ENCODE assay signal across 8 cellular contexts in the genomic region with DNA sequence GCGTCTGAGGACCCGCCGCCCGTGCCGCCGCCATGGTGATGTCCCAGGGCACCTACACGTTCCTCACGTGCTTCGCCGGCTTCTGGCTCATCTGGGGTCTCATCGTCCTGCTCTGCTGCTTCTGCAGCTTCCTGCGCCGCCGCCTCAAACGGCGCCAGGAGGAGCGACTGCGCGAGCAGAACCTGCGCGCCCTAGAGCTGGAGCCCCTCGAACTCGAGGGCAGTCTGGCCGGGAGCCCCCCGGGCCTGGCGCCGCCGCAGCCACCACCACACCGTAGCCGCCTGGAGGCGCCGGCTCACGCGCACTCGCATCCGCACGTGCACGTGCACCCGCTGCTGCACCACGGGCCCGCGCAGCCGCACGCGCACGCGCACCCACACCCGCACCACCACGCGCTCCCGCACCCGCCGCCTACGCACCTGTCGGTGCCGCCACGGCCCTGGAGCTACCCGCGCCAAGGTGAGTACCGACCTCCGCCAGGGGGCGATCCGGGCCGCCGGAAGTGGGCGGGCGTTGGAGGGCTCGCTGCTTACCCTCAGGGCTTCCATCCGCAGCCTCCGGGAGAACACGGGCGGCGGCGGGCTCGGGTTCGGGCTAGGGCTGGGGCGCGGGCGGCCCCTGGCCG. TPM values are rescaled to one million over a fixed set of nuclear protein-coding genes. Genes with fewer than 3 reads are reported as not detected.
DNase-seq lines count a peak whose midpoint lies in the region; ATAC-seq and TF ChIP-seq lines count a peak whose summit lies in the region.

No MANE protein-coding gene starts in this region.

- H3K4me1 ChIP-seq in DOHH2 (ENCODE audit: control insufficient read depth, low read length) (peaks cover 29% of the 10 kb centered on the region), gastroesophageal sphincter (peaks cover 0 to 50% (median 10%) of the 10 kb centered on the region in 3 donors), tibial artery (peaks cover 0 to 45% (median 31%) of the 10 kb centered on the region in 4 donors)

- no peaks in the 10 kb centered on the region for H3K9me3 ChIP-seq in DOHH2 (ENCODE audit: control insufficient read depth, insufficient read depth, low read length)
- H3K9me3 ChIP-seq in gastroesophageal sphincter, result no peaks in the 10 kb centered on the region
- H3K9me3 ChIP-seq in tibial artery, result no peaks in the 10 kb centered on the region

- intact Hi-C loops in tibial artery (cut with DNase I; ENCODE audit: low total_unique reads), result loop anchor here (2.0 kb wide), 2 partner anchors 44 to 50 kb away; no protein-coding TSS in a partner anchor

- peak overlapping the region; percentile 64 for H3K4me3 Mint-ChIP-seq in osteocyte (ENCODE audit: unreplicated experiment)

- peaks cover 10% of the 10 kb centered on the region; the same call in 1 of the 2 replicates for H4K20me1 ChIP-seq in DOHH2 (ENCODE audit: control insufficient read depth, insufficient read depth, low read depth, low read length)

- H3K27ac Mint-ChIP-seq in osteocyte (ENCODE audit: unreplicated experiment), result no peak overlapping the region

- no peaks in the 10 kb centered on the region for H3K9me3 Mint-ChIP-seq in osteocyte (ENCODE audit: unreplicated experiment)

- TF ChIP-seq CTCF in DOHH2 (IDR thresholded peaks at IDR 0.05; ENCODE audit: low read depth, low read length, poor library complexity, severe bottlenecking) (peak; percentile 78), RWPE1 (conservative IDR thresholded peaks at IDR 0.05; ENCODE audit: low read depth) (peak; percentile 78), gastroesophageal sphincter (IDR thresholded peaks at IDR 0.05) (peak; percentile 51 to 84 (median 84)), osteocyte (IDR thresholded peaks at IDR 0.05) (peak; percentile 75), tibial artery (IDR thresholded peaks at IDR 0.05) (peak; percentile 60 to 75)

- WGBS in gastroesophageal sphincter (ENCODE audit: low coverage in 1 of 2), 2 donors, result no CpG with 5 or more reads among the region's 80 CpGs

- H3K4me2 ChIP-seq in DOHH2 (ENCODE audit: low read length), result peak overlapping the region; percentile 100

- peak overlapping the region; percentile 83 for H3K4me3 ChIP-seq in DOHH2 (ENCODE audit: low read length)
- H3K4me3 ChIP-seq in Jurkat, Clone E6-1 (ENCODE audit: low read length), result peak overlapping the region; percentile 68
- H3K4me3 ChIP-seq in gastroesophageal sphincter, result peak overlapping the region; percentile 36 to 71
- peak overlapping the region; percentile 56 to 62 for H3K4me3 ChIP-seq in tibial artery

- peaks cover 4% of the 10 kb centered on the region for H3K36me3 Mint-ChIP-seq in osteocyte (ENCODE audit: unreplicated experiment)

- H3K4me1 Mint-ChIP-seq in osteocyte (ENCODE audit: unreplicated experiment), result peaks cover 17% of the 10 kb centered on the region

- ATAC-seq in GM21529 (IDR thresholded peaks at IDR 0.05; ENCODE audit: unreplicated experiment) (peak; percentile 46), gastroesophageal sphincter (peak; percentile 43)

- no peak for TF ChIP-seq EP300 in gastroesophageal sphincter (IDR thresholded peaks at IDR 0.05)

- no peaks in the 10 kb centered on the region for H3K9me2 ChIP-seq in DOHH2 (replicated peaks; ENCODE audit: control insufficient read depth, low read length)

- H3K27ac ChIP-seq in DOHH2 (ENCODE audit: low read depth, low read length), result peak overlapping the region; percentile 83
- peak overlapping the region; percentile 84 for H3K27ac ChIP-seq in RWPE1
- H3K27ac ChIP-seq in gastroesophageal sphincter, result peak overlapping the region in 3 of 4 donors; percentile 79 to 81 (median 80)
- H3K27ac ChIP-seq in tibial artery, result peak overlapping the region; percentile 62 to 79

- DNase-seq in Jurkat, Clone E6-1 (ENCODE audit: low read depth, low spot score), result peak; percentile 88
- peak; percentile 84 for DNase-seq in RWPE1 (ENCODE audit: low spot score)
- DNase-seq in activated effector memory CD4-positive, alpha-beta T cell treated with anti-CD3 and anti-CD28 coated beads, Interleukin-2, amount 50 U/mL, for 16 hours, result peak; percentile 98
- DNase-seq in osteocyte (ENCODE audit: extremely low spot score, unreplicated experiment), result peak; percentile 91
- peak; percentile 65 to 88 for DNase-seq in tibial artery

- peaks cover 17% of the 10 kb centered on the region for H3F3A ChIP-seq in DOHH2 (ENCODE audit: control insufficient read depth, insufficient read depth)

- peak in 1 of 2 donors; percentile 17 for TF ChIP-seq POLR2A in gastroesophageal sphincter (IDR thresholded peaks at IDR 0.05)

- no peaks in the 10 kb centered on the region for H3K27me3 Mint-ChIP-seq in osteocyte (ENCODE audit: unreplicated experiment)

- peaks cover 13% of the 10 kb centered on the region for H3K79me2 ChIP-seq in DOHH2 (ENCODE audit: control insufficient read depth, low read length)

- POLR2A ChIA-PET in RWPE1 (lab: Yijun Ruan, JAX; ENCODE audit: low non-redundant PET), result interaction anchor here (1.9 to 2.5 kb wide), 2 partner anchors 29 to 51 kb away, joined by 7 to 20 read pairs; a partner anchor contains a TSS

- H3K36me3 ChIP-seq in DOHH2 (ENCODE audit: control insufficient read depth, low read length) (peaks cover 39% of the 10 kb centered on the region), gastroesophageal sphincter (peaks cover 0 to 26% of the 10 kb centered on the region in 2 donors), tibial artery (peaks cover 0 to 24% (median 23%) of the 10 kb centered on the region in 3 donors)

- CTCF ChIA-PET in RWPE1 (lab: Yijun Ruan, JAX), result interaction anchor here (0.6 to 11.5 kb wide), 32 partner anchors 8 to 684 kb away, joined by 3 to 210 read pairs (median 5); a partner anchor contains a TSS

- H3K27me3 ChIP-seq in DOHH2 (ENCODE audit: control insufficient read depth, low read length), result no peaks in the 10 kb centered on the region
- peaks cover 31% of the 10 kb centered on the region for H3K27me3 ChIP-seq in gastroesophageal sphincter
- peaks cover 0 to 26% of the 10 kb centered on the region in 2 donors for H3K27me3 ChIP-seq in tibial artery

RNA-seq across cellular contexts. Expression of a gene that starts 8.5 kb away (rescaled TPM):
- 10.9 TPM for polyA plus RNA-seq in Jurkat, Clone E6-1 (2012; ENCODE audit: insufficient read depth, insufficient read length)
- total RNA-seq in gastroesophageal sphincter (1 to 10 TPM in 3 of 4 donors, not detected in 1; 1.6 to 2.7 (median 2.2) TPM), osteocyte (2.8 and 4.4 TPM in 2 replicates)

RNA-seq across cellular contexts. Expression of a gene that starts 18.3 kb away (rescaled TPM):
- polyA plus RNA-seq in Jurkat, Clone E6-1 (2012; ENCODE audit: insufficient read depth, insufficient read length), result 214 TPM
- total RNA-seq in gastroesophageal sphincter, result 100 to 1,000 TPM in 3 of 4 donors, 10 to 100 TPM in 1; 87.1 to 154 (median 124) TPM
- total RNA-seq in osteocyte, result 248 and 249 TPM in 2 replicates

RNA-seq across cellular contexts. Expression of a gene that starts 28.7 kb away (rescaled TPM):
- polyA plus RNA-seq in Jurkat, Clone E6-1 (2012; ENCODE audit: insufficient read depth, insufficient read length), result 117 TPM
- total RNA-seq in gastroesophageal sphincter, result 10 to 100 TPM; 20.7 to 42.3 (median 31.5) TPM
- total RNA-seq in osteocyte, result 35.6 and 38.2 TPM in 2 replicates

RNA-seq across cellular contexts. Expression of a gene that starts 42.3 kb away (rescaled TPM):
- polyA plus RNA-seq in Jurkat, Clone E6-1 (2012; ENCODE audit: insufficient read depth, insufficient read length), result 43.2 TPM
- total RNA-seq in gastroesophageal sphincter (100 to 1,000 TPM; 336 to 863 (median 437) TPM), osteocyte (312 and 358 TPM in 2 replicates)

RNA-seq across cellular contexts. Expression of a gene that starts 45.8 kb away (rescaled TPM):
- 32.1 TPM for polyA plus RNA-seq in Jurkat, Clone E6-1 (2012; ENCODE audit: insufficient read depth, insufficient read length)
- total RNA-seq in gastroesophageal sphincter, result under 1 TPM in 2 of 4 donors, not detected in 2; 0.27 to 0.89 TPM
- 1.0 and 1.5 TPM in 2 replicates for total RNA-seq in osteocyte

Comparison
In these comparisons a context has a peak if more than half of its experiments do, and no peak if none do; other contexts are left out.
1. Peak in every context shown above with its lines: DNase-seq, ATAC-seq, H3K4me3 ChIP-seq and H3K27ac ChIP-seq.